ENCODE assay signal across 8 cellular contexts in genomic region chr16:69131167-69131748, GRCh38. TPM values are rescaled to one million over a fixed set of nuclear protein-coding genes. Genes with fewer than 3 reads are reported as not detected.
DNase-seq lines count a peak whose midpoint lies in the region; ATAC-seq and TF ChIP-seq lines count a peak whose summit lies in the region.

No MANE protein-coding gene starts in this region.

- H3K36me3 ChIP-seq in OCI-LY7 (ENCODE audit: insufficient read depth, low read length) (peaks cover 67% of the 10 kb centered on the region), mammary epithelial cell (ENCODE audit: insufficient read depth, low read length) (no peaks in the 10 kb centered on the region)

- intact Hi-C loops in activated naive CD4-positive, alpha-beta T cell treated with anti-CD3 and anti-CD28 coated beads for 36 hours (cut with micrococcal nuclease): no loop called here
- intact Hi-C loops in OCI-LY7 (cut with micrococcal nuclease; ENCODE audit: unreplicated experiment): loop anchor here (2.0 to 10.0 kb wide), 3 partner anchors 256 to 596 kb away; partner anchors contain the start of genes TANGO6, TERF2 and ZFP90
- intact Hi-C loops in mammary epithelial cell (cut with micrococcal nuclease): no loop called here

- under 1% methylated on average over 8 of the region's 11 CpGs for WGBS in mammary epithelial cell (ENCODE audit: low coverage, missing lambda C conversion rate)

- H3K27ac ChIP-seq in OCI-LY7 (ENCODE audit: low read depth, low read length, poor library complexity, severe bottlenecking): peak overlapping the region; percentile 77
- peak overlapping the region; percentile 78 for H3K27ac ChIP-seq in mammary epithelial cell (ENCODE audit: insufficient read depth, low read depth, low read length)
- peak overlapping the region; percentile 61 for H3K27ac ChIP-seq in temporal lobe (ENCODE audit: low read depth, low read length)

- no peaks in the 10 kb centered on the region for H3K9me2 ChIP-seq in OCI-LY7 (ENCODE audit: insufficient read depth, low read length)

- no peaks in the 10 kb centered on the region for H3K9me3 Mint-ChIP-seq in activated naive CD4-positive, alpha-beta T cell treated with anti-CD3 and anti-CD28 coated beads for 36 hours

- peaks cover 18% of the 10 kb centered on the region for H3K36me3 Mint-ChIP-seq in activated naive CD4-positive, alpha-beta T cell treated with anti-CD3 and anti-CD28 coated beads for 36 hours (ENCODE audit: low read depth)

- in situ Hi-C loops in mammary epithelial cell (cut with MboI; ENCODE audit: low sequenced_read_pairs in 2 of 2): no loop called here

- H3K79me2 ChIP-seq in OCI-LY7 (ENCODE audit: insufficient read depth, low read depth, low read length): peaks cover 86% of the 10 kb centered on the region
- H3K79me2 ChIP-seq in mammary epithelial cell (ENCODE audit: insufficient read depth, low read length): peaks cover 97% of the 10 kb centered on the region

- CTCF ChIA-PET in activated naive CD4-positive, alpha-beta T cell treated with anti-CD3 and anti-CD28 coated beads for 36 hours (lab: Charles Lee): interaction anchor here (1.1 kb wide), 1 partner anchor 181 kb away, joined by 5 read pairs; no protein-coding TSS in a partner anchor
- CTCF ChIA-PET in OCI-LY7 (lab: Charles Lee; ENCODE audit: unreplicated experiment) (interaction anchor here (1.0 kb wide), 1 partner anchor 13 kb away, joined by 3 read pairs; no protein-coding TSS in a partner anchor), mammary epithelial cell (lab: Charles Lee; ENCODE audit: low non-redundant PET) (no interaction called here)

- dilution Hi-C loops in mammary epithelial cell (cut with HindIII; ENCODE audit: low sequenced_read_pairs): loop anchor here (5.0 kb wide), 1 partner anchor 171 kb away; no protein-coding TSS in a partner anchor

- H3K9me3 ChIP-seq in OCI-LY7 (ENCODE audit: low read length) (no peaks in the 10 kb centered on the region), mammary epithelial cell (replicated peaks; ENCODE audit: insufficient read depth, low read length) (no peaks in the 10 kb centered on the region)

- DNase-seq in activated naive CD4-positive, alpha-beta T cell treated with anti-CD3 and anti-CD28 coated beads for 36 hours: peak; percentile 14
- DNase-seq in activated naive CD4-positive, alpha-beta T cell (lab: John Stamatoyannopoulos, UW): no peak
- DNase-seq in OCI-LY7 (ENCODE audit: low spot score) (peak; percentile 69), mammary epithelial cell (no peak), left kidney (ENCODE audit: low read depth, low spot score) (peak; percentile 81)
- DNase-seq in stimulated activated CD4-positive, alpha-beta T cell treated with anti-CD3 and anti-CD28 coated beads, Interleukin-2, amount 100 ng/mL, for 24 hours: no peak

- H3K9ac ChIP-seq in mammary epithelial cell (ENCODE audit: insufficient read depth, low read length): peak overlapping the region; percentile 89

- peak overlapping the region; percentile 96 for H3K4me3 Mint-ChIP-seq in activated naive CD4-positive, alpha-beta T cell treated with anti-CD3 and anti-CD28 coated beads for 36 hours

- ATAC-seq in HG03196 (IDR thresholded peaks at IDR 0.05; ENCODE audit: unreplicated experiment): no peak

- H3K4me1 ChIP-seq in OCI-LY7 (ENCODE audit: insufficient read depth, low read length, poor library complexity, severe bottlenecking) (peaks cover 27% of the 10 kb centered on the region), mammary epithelial cell (ENCODE audit: insufficient read depth, low read length) (peaks cover 17% of the 10 kb centered on the region)

- TF ChIP-seq CTCF in OCI-LY7 (conservative IDR thresholded peaks at IDR 0.05; ENCODE audit: low read length) (no peak), mammary epithelial cell (conservative IDR thresholded peaks at IDR 0.05 in 1 of 2, IDR thresholded peaks at IDR 0.05 in 1 of 2; ENCODE audit: extremely low read depth in 1 of 2, insufficient read depth in 1 of 2, low read depth in 1 of 2, low read length in 2 of 2) (no peak)

- H3K4me1 Mint-ChIP-seq in activated naive CD4-positive, alpha-beta T cell treated with anti-CD3 and anti-CD28 coated beads for 36 hours (ENCODE audit: low read depth): peaks cover 56% of the 10 kb centered on the region

- H3K27me3 ChIP-seq in mammary epithelial cell (ENCODE audit: insufficient read depth, low read length): no peaks in the 10 kb centered on the region

- H3K27ac Mint-ChIP-seq in activated naive CD4-positive, alpha-beta T cell treated with anti-CD3 and anti-CD28 coated beads for 36 hours: peak overlapping the region; percentile 90

- no peaks in the 10 kb centered on the region for H3K27me3 Mint-ChIP-seq in activated naive CD4-positive, alpha-beta T cell treated with anti-CD3 and anti-CD28 coated beads for 36 hours (ENCODE audit: low read depth)

- H3K4me2 ChIP-seq in OCI-LY7 (ENCODE audit: low read length) (peak overlapping the region; percentile 98), mammary epithelial cell (ENCODE audit: insufficient read depth, low read depth, low read length) (peak overlapping the region; percentile 69)

- BruUV-seq in OCI-LY7 (replicated peaks; lab: Mats Ljungman, UMichigan) (no TSS peak), mammary epithelial cell (replicated peaks; lab: Mats Ljungman, UMichigan) (no TSS peak)

- H3K4me3 ChIP-seq in OCI-LY7 (ENCODE audit: low read depth, low read length, poor library complexity, severe bottlenecking) (peak overlapping the region; percentile 100), mammary epithelial cell (replicated peaks in 1 of 3; ENCODE audit: insufficient read depth in 1 of 3, low read depth in 2 of 3, low read length in 3 of 3) (peak overlapping the region; percentile 93 to 97 (median 95))

- H4K20me1 ChIP-seq in OCI-LY7 (ENCODE audit: insufficient read depth, low read length): peaks cover 33% of the 10 kb centered on the region
- H4K20me1 ChIP-seq in mammary epithelial cell (ENCODE audit: insufficient read depth, low read length): no peaks in the 10 kb centered on the region

- POLR2A ChIA-PET in OCI-LY7 (lab: Charles Lee): interaction anchor here (0.5 to 0.9 kb wide), 4 partner anchors 18 to 1386 kb away, joined by 3 to 5 read pairs (median 3); no protein-coding TSS in a partner anchor

- H2AFZ ChIP-seq in OCI-LY7 (ENCODE audit: low read length) (peak overlapping the region; percentile 24; the same call in 1 of the 2 replicates), mammary epithelial cell (ENCODE audit: low read depth, low read length) (peak overlapping the region; percentile 76)

RNA-seq across cellular contexts. Expression of gene CHTF8, which starts 1.1 kb away (rescaled TPM):
- total RNA-seq in activated naive CD4-positive, alpha-beta T cell treated with anti-CD3 and anti-CD28 coated beads for 36 hours: 100 to 1,000 TPM; 114 to 117 TPM
- 54.4 and 58.8 TPM in 2 replicates for total RNA-seq in OCI-LY7 (2014; rRNA removed; shearing (Covaris generic))
- 131 and 151 TPM in 2 replicates for total RNA-seq in OCI-LY7 (2022)
- 100 to 1,000 TPM in 1 of 2 donors, 10 to 100 TPM in 1; 48.2 to 132 TPM for total RNA-seq in mammary epithelial cell
- polyA plus RNA-seq in mammary epithelial cell: 117 TPM
- polyA minus RNA-seq in mammary epithelial cell: 224 TPM
- 44.3 TPM for total RNA-seq in temporal lobe

RNA-seq across cellular contexts. Expression of gene UTP4, which starts 1.2 kb away (rescaled TPM):
- 10 to 100 TPM; 62.6 to 69.8 TPM for total RNA-seq in activated naive CD4-positive, alpha-beta T cell treated with anti-CD3 and anti-CD28 coated beads for 36 hours
- total RNA-seq in OCI-LY7 (2014; rRNA removed; shearing (Covaris generic)): 21.1 and 24.9 TPM in 2 replicates
- 61.9 and 67.3 TPM in 2 replicates for total RNA-seq in OCI-LY7 (2022)
- 10 to 100 TPM; 27.5 to 94.7 TPM for total RNA-seq in mammary epithelial cell
- 105 TPM for polyA plus RNA-seq in mammary epithelial cell
- polyA minus RNA-seq in mammary epithelial cell: 189 TPM
- 22.9 TPM for total RNA-seq in temporal lobe

RNA-seq across cellular contexts. Expression of gene HAS3, which starts 25.8 kb away (rescaled TPM):
- under 1 TPM; 0.20 to 0.31 TPM for total RNA-seq in activated naive CD4-positive, alpha-beta T cell treated with anti-CD3 and anti-CD28 coated beads for 36 hours
- total RNA-seq in OCI-LY7 (2014; rRNA removed; shearing (Covaris generic)): 0.09 TPM in 1 of 2 replicates, not detected in the other
- total RNA-seq in OCI-LY7 (2022) (0.29 and 0.31 TPM in 2 replicates), mammary epithelial cell (100 to 1,000 TPM in 1 of 2 donors, 10 to 100 TPM in 1; 38.2 to 133 TPM), temporal lobe (8.1 TPM)
- 58.0 TPM for polyA plus RNA-seq in mammary epithelial cell
- polyA minus RNA-seq in mammary epithelial cell: 61.2 TPM

RNA-seq across cellular contexts. Expression of gene SNTB2, which starts 55.7 kb away (rescaled TPM):
- 1 to 10 TPM; 7.3 to 7.8 TPM for total RNA-seq in activated naive CD4-positive, alpha-beta T cell treated with anti-CD3 and anti-CD28 coated beads for 36 hours
- total RNA-seq in OCI-LY7 (2014; rRNA removed; shearing (Covaris generic)): 21.2 and 39.4 TPM in 2 replicates
- total RNA-seq in OCI-LY7 (2022) (32.6 and 34.1 TPM in 2 replicates), mammary epithelial cell (10 to 100 TPM; 20.3 to 31.2 TPM), temporal lobe (6.1 TPM)
- polyA plus RNA-seq in mammary epithelial cell: 16.1 TPM
- polyA minus RNA-seq in mammary epithelial cell: 39.2 TPM

Comparison
In these comparisons a context has a peak if more than half of its experiments do, and no peak if none do; other contexts are left out.
1. DNase-seq: peak in activated naive CD4-positive, alpha-beta T cell treated with anti-CD3 and anti-CD28 coated beads for 36 hours (single experiment), OCI-LY7 (single experiment) and left kidney (single experiment); none in activated naive CD4-positive, alpha-beta T cell (0 of 4), mammary epithelial cell (single experiment) and stimulated activated CD4-positive, alpha-beta T cell treated with anti-CD3 and anti-CD28 coated beads, Interleukin-2, amount 100 ng/mL, for 24 hours (0 of 2).
2. Peak in every context shown above with its lines, with median percentiles within 50 percentile points of each other: H3K27ac ChIP-seq.